Comparison of ENCODE assay signal across 1 cellular context in genomic region chr3:124934577-124934976, GRCh38.
TF ChIP-seq lines count a peak whose summit lies in the region.

A gene with protein sequence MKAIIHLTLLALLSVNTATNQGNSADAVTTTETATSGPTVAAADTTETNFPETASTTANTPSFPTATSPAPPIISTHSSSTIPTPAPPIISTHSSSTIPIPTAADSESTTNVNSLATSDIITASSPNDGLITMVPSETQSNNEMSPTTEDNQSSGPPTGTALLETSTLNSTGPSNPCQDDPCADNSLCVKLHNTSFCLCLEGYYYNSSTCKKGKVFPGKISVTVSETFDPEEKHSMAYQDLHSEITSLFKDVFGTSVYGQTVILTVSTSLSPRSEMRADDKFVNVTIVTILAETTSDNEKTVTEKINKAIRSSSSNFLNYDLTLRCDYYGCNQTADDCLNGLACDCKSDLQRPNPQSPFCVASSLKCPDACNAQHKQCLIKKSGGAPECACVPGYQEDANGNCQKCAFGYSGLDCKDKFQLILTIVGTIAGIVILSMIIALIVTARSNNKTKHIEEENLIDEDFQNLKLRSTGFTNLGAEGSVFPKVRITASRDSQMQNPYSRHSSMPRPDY (minus strand): TSS chr3:124934751. CDS start chr3:124934712, 39 bp downstream.

TF ChIP-seq in HepG2, 621 proteins besides CTCF, POLR2A, EP300 and RAD21 (continued from another document):
- TF ChIP-seq, protein P1, sequence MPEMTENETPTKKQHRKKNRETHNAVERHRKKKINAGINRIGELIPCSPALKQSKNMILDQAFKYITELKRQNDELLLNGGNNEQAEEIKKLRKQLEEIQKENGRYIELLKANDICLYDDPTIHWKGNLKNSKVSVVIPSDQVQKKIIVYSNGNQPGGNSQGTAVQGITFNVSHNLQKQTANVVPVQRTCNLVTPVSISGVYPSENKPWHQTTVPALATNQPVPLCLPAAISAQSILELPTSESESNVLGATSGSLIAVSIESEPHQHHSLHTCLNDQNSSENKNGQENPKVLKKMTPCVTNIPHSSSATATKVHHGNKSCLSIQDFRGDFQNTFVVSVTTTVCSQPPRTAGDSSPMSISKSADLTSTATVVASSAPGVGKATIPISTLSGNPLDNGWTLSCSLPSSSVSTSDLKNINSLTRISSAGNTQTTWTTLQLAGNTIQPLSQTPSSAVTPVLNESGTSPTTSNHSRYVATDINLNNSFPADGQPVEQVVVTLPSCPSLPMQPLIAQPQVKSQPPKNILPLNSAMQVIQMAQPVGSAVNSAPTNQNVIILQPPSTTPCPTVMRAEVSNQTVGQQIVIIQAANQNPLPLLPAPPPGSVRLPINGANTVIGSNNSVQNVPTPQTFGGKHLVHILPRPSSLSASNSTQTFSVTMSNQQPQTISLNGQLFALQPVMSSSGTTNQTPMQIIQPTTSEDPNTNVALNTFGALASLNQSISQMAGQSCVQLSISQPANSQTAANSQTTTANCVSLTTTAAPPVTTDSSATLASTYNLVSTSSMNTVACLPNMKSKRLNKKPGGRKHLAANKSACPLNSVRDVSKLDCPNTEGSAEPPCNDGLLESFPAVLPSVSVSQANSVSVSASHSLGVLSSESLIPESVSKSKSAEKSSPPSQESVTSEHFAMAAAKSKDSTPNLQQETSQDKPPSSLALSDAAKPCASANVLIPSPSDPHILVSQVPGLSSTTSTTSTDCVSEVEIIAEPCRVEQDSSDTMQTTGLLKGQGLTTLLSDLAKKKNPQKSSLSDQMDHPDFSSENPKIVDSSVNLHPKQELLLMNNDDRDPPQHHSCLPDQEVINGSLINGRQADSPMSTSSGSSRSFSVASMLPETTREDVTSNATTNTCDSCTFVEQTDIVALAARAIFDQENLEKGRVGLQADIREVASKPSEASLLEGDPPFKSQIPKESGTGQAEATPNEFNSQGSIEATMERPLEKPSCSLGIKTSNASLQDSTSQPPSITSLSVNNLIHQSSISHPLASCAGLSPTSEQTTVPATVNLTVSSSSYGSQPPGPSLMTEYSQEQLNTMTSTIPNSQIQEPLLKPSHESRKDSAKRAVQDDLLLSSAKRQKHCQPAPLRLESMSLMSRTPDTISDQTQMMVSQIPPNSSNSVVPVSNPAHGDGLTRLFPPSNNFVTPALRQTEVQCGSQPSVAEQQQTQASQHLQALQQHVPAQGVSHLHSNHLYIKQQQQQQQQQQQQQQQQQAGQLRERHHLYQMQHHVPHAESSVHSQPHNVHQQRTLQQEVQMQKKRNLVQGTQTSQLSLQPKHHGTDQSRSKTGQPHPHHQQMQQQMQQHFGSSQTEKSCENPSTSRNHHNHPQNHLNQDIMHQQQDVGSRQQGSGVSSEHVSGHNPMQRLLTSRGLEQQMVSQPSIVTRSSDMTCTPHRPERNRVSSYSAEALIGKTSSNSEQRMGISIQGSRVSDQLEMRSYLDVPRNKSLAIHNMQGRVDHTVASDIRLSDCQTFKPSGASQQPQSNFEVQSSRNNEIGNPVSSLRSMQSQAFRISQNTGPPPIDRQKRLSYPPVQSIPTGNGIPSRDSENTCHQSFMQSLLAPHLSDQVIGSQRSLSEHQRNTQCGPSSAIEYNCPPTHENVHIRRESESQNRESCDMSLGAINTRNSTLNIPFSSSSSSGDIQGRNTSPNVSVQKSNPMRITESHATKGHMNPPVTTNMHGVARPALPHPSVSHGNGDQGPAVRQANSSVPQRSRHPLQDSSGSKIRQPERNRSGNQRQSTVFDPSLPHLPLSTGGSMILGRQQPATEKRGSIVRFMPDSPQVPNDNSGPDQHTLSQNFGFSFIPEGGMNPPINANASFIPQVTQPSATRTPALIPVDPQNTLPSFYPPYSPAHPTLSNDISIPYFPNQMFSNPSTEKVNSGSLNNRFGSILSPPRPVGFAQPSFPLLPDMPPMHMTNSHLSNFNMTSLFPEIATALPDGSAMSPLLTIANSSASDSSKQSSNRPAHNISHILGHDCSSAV (CRISPR knock-in tag; IDR thresholded peaks at IDR 0.05; ENCODE audit: borderline replicate concordance): no peak
- no peak for TF ChIP-seq NFYC (CRISPR knock-in tag; IDR thresholded peaks at IDR 0.05)
- TF ChIP-seq, protein P2, sequence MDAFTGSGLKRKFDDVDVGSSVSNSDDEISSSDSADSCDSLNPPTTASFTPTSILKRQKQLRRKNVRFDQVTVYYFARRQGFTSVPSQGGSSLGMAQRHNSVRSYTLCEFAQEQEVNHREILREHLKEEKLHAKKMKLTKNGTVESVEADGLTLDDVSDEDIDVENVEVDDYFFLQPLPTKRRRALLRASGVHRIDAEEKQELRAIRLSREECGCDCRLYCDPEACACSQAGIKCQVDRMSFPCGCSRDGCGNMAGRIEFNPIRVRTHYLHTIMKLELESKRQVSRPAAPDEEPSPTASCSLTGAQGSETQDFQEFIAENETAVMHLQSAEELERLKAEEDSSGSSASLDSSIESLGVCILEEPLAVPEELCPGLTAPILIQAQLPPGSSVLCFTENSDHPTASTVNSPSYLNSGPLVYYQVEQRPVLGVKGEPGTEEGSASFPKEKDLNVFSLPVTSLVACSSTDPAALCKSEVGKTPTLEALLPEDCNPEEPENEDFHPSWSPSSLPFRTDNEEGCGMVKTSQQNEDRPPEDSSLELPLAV (CRISPR knock-in tag; conservative IDR thresholded peaks at IDR 0.05; ENCODE audit: low read depth): no peak
- TF ChIP-seq SATB2 (CRISPR knock-in tag; IDR thresholded peaks at IDR 0.05): no peak
- TF ChIP-seq, protein P3, sequence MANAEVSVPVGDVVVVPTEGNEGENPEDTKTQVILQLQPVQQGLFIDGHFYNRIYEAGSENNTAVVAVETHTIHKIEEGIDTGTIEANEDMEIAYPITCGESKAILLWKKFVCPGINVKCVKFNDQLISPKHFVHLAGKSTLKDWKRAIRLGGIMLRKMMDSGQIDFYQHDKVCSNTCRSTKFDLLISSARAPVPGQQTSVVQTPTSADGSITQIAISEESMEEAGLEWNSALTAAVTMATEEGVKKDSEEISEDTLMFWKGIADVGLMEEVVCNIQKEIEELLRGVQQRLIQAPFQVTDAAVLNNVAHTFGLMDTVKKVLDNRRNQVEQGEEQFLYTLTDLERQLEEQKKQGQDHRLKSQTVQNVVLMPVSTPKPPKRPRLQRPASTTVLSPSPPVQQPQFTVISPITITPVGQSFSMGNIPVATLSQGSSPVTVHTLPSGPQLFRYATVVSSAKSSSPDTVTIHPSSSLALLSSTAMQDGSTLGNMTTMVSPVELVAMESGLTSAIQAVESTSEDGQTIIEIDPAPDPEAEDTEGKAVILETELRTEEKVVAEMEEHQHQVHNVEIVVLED (CRISPR knock-in tag; IDR thresholded peaks at IDR 0.05; ENCODE audit: borderline replicate concordance): no peak
- no peak for TF ChIP-seq SIX4 (CRISPR knock-in tag; IDR thresholded peaks at IDR 0.05)
- no peak for TF ChIP-seq ZSCAN9 (CRISPR knock-in tag; IDR thresholded peaks at IDR 0.05; ENCODE audit: borderline replicate concordance)
- no peak for TF ChIP-seq DBP (CRISPR knock-in tag; IDR thresholded peaks at IDR 0.05; ENCODE audit: not compliant biosample characterization)
- TF ChIP-seq ZNF788 (CRISPR knock-in tag; IDR thresholded peaks at IDR 0.05; ENCODE audit: borderline replicate concordance): no peak
